15 cellular contexts compared by ENCODE assay signal in genomic region chr16:69838417-69838990, GRCh38.
A peak's percentile ranks its signal among the peaks of the same experiment; 100 is the strongest.
DNase-seq lines count a peak whose midpoint lies in the region; ATAC-seq and TF ChIP-seq lines count a peak whose summit lies in the region.
"Had no signal": no experiment of that assay in that cellular context is flagged by ENCODE, and none has a peak within 500 bp of the region (broad histone marks: within the 10 kb centered on the region; RNA-seq: fewer than 3 reads in every experiment).

No MANE protein-coding gene starts in this region.

- H3K4me3 ChIP-seq in heart right ventricle (no peak overlapping the region), transverse colon (no peak overlapping the region)

- TF ChIP-seq EP300 in transverse colon (IDR thresholded peaks at IDR 0.05; ENCODE audit: low read depth), result no peak

- TF ChIP-seq POLR2A in transverse colon (IDR thresholded peaks at IDR 0.05), result no peak

- no peak for DNase-seq in chondrocyte (ENCODE audit: low spot score)
- DNase-seq in heart right ventricle, result peak; percentile 52 to 66
- no peak for DNase-seq in nephron progenitor cell
- DNase-seq in transverse colon, result peak; percentile 33
- DNase-seq in occipital lobe (lab: John Stamatoyannopoulos, UW), result no peak
- DNase-seq in HPDE6-E6E7 (ENCODE audit: extremely low spot score), result no peak
- no peak for DNase-seq in activated CD4-positive, alpha-beta T cell treated with anti-CD3 and anti-CD28 coated beads for 4 hours
- DNase-seq: activated B cell treated with CpG ODN at 0.5 μM for 24 hours, activated gamma-delta T cell, brain microvascular endothelial cell, mesendoderm, NCI-H2107 had no signal

- peak; percentile 53 to 86 (median 76) for ATAC-seq in heart right ventricle

- in situ Hi-C loops in transverse colon (cut with MboI; ENCODE audit: low pct_ligation_motif_present in 1 of 4, low pct_unique_long_range_greater_than_20kb in 1 of 4, low sequenced_read_pairs in 3 of 4), result no loop called here

- no peak for TF ChIP-seq CTCF in chondrocyte (IDR thresholded peaks at IDR 0.05)
- TF ChIP-seq CTCF in heart right ventricle (IDR thresholded peaks at IDR 0.05), result peak in 1 of 9 donors; percentile 6
- no peak for TF ChIP-seq CTCF in nephron progenitor cell (IDR thresholded peaks at IDR 0.05)
- peak in 1 of 5 experiments; percentile 10 for TF ChIP-seq CTCF in transverse colon (IDR thresholded peaks at IDR 0.05)

- intact Hi-C loops in heart right ventricle (cut with DNase I) (no loop called here), transverse colon (cut with DNase I; ENCODE audit: low total_unique reads) (no loop called here)

- H3K27ac Mint-ChIP-seq in chondrocyte (ENCODE audit: unreplicated experiment) (peak overlapping the region; percentile 78), nephron progenitor cell (peak overlapping the region; percentile 63)
- H3K27ac Mint-ChIP-seq: activated B cell treated with CpG ODN at 0.5 μM for 24 hours; B cell; stimulated activated naive CD8-positive, alpha-beta T cell treated with anti-CD3 and anti-CD28 coated beads, Interleukin-15, Interleukin-2, amounts not matched to agents 100 ng/mL and 50 ng/mL, for 24 hours had no signal

- WGBS in heart right ventricle, 2 donors, result 13 to 21% methylated on average over 5 of the region's 5 CpGs
- 44 to 65% methylated on average over 2 to 5 of the region's 5 CpGs for WGBS in transverse colon (ENCODE audit: low coverage in 1 of 2), 2 donors

- H3K4me3 Mint-ChIP-seq in chondrocyte (ENCODE audit: unreplicated experiment) (peak overlapping the region; percentile 13), nephron progenitor cell (no peak overlapping the region)
- H3K4me3 Mint-ChIP-seq: activated B cell treated with CpG ODN at 0.5 μM for 24 hours; B cell; IgD-negative memory B cell; stimulated activated naive CD8-positive, alpha-beta T cell treated with anti-CD3 and anti-CD28 coated beads, Interleukin-15, Interleukin-2, amounts not matched to agents 100 ng/mL and 50 ng/mL, for 24 hours had no signal

- no peaks in the 10 kb centered on the region for H3K27me3 ChIP-seq in heart right ventricle
- H3K27me3 ChIP-seq in transverse colon, result no peaks in the 10 kb centered on the region
- H3K27me3 ChIP-seq: brain microvascular endothelial cell had no signal

- H3K4me1 Mint-ChIP-seq in chondrocyte (ENCODE audit: low read depth), result peaks cover 60% of the 10 kb centered on the region
- H3K4me1 Mint-ChIP-seq in nephron progenitor cell, result peaks cover 48% of the 10 kb centered on the region
- H3K4me1 Mint-ChIP-seq: activated B cell treated with CpG ODN at 0.5 μM for 24 hours, B cell had no signal

- peaks cover 0 to 40% (median 4%) of the 10 kb centered on the region in 9 donors for H3K36me3 ChIP-seq in heart right ventricle
- no peaks in the 10 kb centered on the region for H3K36me3 ChIP-seq in transverse colon
- H3K36me3 ChIP-seq: brain microvascular endothelial cell had no signal

- H3K9me3 Mint-ChIP-seq in chondrocyte (ENCODE audit: low read depth), result no peaks in the 10 kb centered on the region
- no peaks in the 10 kb centered on the region for H3K9me3 Mint-ChIP-seq in nephron progenitor cell
- H3K9me3 Mint-ChIP-seq: activated B cell treated with CpG ODN at 0.5 μM for 24 hours; IgD-negative memory B cell; stimulated activated naive CD8-positive, alpha-beta T cell treated with anti-CD3 and anti-CD28 coated beads, Interleukin-15, Interleukin-2, amounts not matched to agents 100 ng/mL and 50 ng/mL, for 24 hours had no signal

- peaks cover 15 to 69% (median 40%) of the 10 kb centered on the region in 9 donors for H3K4me1 ChIP-seq in heart right ventricle
- H3K4me1 ChIP-seq in transverse colon, result peaks cover 7 to 59% (median 40%) of the 10 kb centered on the region in 4 donors

- H3K27me3 Mint-ChIP-seq in chondrocyte (ENCODE audit: low read depth) (no peaks in the 10 kb centered on the region), nephron progenitor cell (ENCODE audit: low read depth, poor library complexity) (no peaks in the 10 kb centered on the region)
- H3K27me3 Mint-ChIP-seq: activated B cell treated with CpG ODN at 0.5 μM for 24 hours; B cell; IgD-negative memory B cell; stimulated activated naive CD8-positive, alpha-beta T cell treated with anti-CD3 and anti-CD28 coated beads, Interleukin-15, Interleukin-2, amounts not matched to agents 100 ng/mL and 50 ng/mL, for 24 hours had no signal

- H3K9me3 ChIP-seq in heart right ventricle (no peaks in the 10 kb centered on the region), transverse colon (no peaks in the 10 kb centered on the region)

- H3K27ac ChIP-seq in heart right ventricle, result peak overlapping the region; percentile 52 to 87 (median 79)
- peak overlapping the region; percentile 79 to 86 (median 82) for H3K27ac ChIP-seq in transverse colon
- H3K27ac ChIP-seq: brain microvascular endothelial cell had no signal

- H3K36me3 Mint-ChIP-seq in chondrocyte (ENCODE audit: low read depth) (peaks cover 4% of the 10 kb centered on the region), nephron progenitor cell (ENCODE audit: low read depth) (peaks cover 35% of the 10 kb centered on the region)

Comparison
In these comparisons a context has a peak if more than half of its experiments do, and no peak if none do; other contexts are left out.
1. DNase-seq: peak in heart right ventricle (2 of 2) and transverse colon (single experiment); none in chondrocyte (single experiment), nephron progenitor cell (single experiment), occipital lobe (single experiment), HPDE6-E6E7 (single experiment) and activated CD4-positive, alpha-beta T cell treated with anti-CD3 and anti-CD28 coated beads for 4 hours (0 of 2).